Comparison of ENCODE assay signal across 19 cellular contexts in the genomic region with DNA sequence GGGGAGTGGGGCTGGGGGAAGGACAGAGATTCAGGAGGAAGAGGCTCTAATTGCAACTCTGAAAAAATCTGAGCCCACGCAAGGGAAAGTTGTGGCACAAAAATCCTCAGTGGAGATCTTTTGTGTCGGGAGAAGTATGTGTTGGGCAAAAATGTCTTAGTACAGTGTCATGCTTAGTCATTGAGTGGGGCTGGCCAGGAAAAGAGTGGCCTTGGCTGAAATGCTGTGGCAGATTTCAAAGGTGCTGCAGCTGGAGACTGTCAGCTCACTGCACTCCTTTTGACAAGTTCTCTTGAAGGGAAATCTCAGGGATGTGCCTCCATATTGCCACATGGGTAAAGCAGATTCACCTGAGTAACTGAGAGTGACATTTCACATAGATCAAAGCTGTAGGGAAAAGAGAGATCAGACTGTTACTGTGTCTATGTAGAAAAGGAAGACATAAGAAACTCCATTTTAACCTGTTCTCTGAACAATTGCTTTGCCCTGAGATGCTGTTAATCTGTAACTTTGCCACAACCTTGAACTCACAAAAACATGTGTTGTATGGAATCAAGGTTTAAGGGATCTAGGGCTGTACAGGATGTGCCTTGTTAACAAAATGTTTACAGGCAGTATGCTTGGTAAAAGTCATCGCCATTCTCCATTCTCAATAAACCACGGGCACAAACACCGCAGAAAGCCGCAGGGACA. TPM values are rescaled to one million over a fixed set of nuclear protein-coding genes. Genes with fewer than 3 reads are reported as not detected.
DNase-seq lines count a peak whose midpoint lies in the region; ATAC-seq and TF ChIP-seq lines count a peak whose summit lies in the region.
"Had no signal": no experiment of that assay in that cellular context is flagged by ENCODE, and none has a peak within 500 bp of the region (broad histone marks: within the 10 kb centered on the region; RNA-seq: fewer than 3 reads in every experiment).

No MANE protein-coding gene starts in this region.

- TF ChIP-seq CTCF in HFFc6 (IDR thresholded peaks at IDR 0.05), result no peak

- ATAC-seq in GM21423 (IDR thresholded peaks at IDR 0.05; ENCODE audit: unreplicated experiment), result no peak
- no peak for ATAC-seq in HG03135 (IDR thresholded peaks at IDR 0.05; ENCODE audit: unreplicated experiment)
- ATAC-seq: left lung; stimulated activated memory B cell treated with anti-CD40 and anti-IgM and Interleukin-4, amounts not matched to agents 10 μg/mL and 1 μg/mL and 100 μg/mL, for 72 hours had no signal

- H3K4me3 Mint-ChIP-seq in HFFc6, result peak overlapping the region; percentile 61
- H3K4me3 Mint-ChIP-seq: stimulated activated memory B cell treated with anti-CD40 and anti-IgM and Interleukin-4, amounts not matched to agents 10 μg/mL and 1 μg/mL and 100 μg/mL, for 72 hours had no signal

- no peaks in the 10 kb centered on the region for H3K27me3 Mint-ChIP-seq in HFFc6 (ENCODE audit: insufficient read depth)

- H3K36me3 Mint-ChIP-seq in HFFc6 (ENCODE audit: low read depth), result peaks cover 17% of the 10 kb centered on the region

- no peaks in the 10 kb centered on the region for H3K27me3 ChIP-seq in H7 (ENCODE audit: control insufficient read depth, insufficient read depth, low read length)
- H3K27me3 ChIP-seq: left lung, pancreas had no signal

- peaks cover 69% of the 10 kb centered on the region for H3K4me1 Mint-ChIP-seq in HFFc6 (ENCODE audit: low read depth)
- H3K4me1 Mint-ChIP-seq: stimulated activated memory B cell treated with anti-CD40 and anti-IgM and Interleukin-4, amounts not matched to agents 10 μg/mL and 1 μg/mL and 100 μg/mL, for 72 hours had no signal

- H3K9me3 Mint-ChIP-seq in HFFc6, result peaks cover 9% of the 10 kb centered on the region; the same call in 1 of the 2 replicates

- H3K27ac Mint-ChIP-seq in HFFc6, result peak overlapping the region; percentile 84
- H3K27ac Mint-ChIP-seq: stimulated activated memory B cell treated with anti-CD40 and anti-IgM and Interleukin-4, amounts not matched to agents 10 μg/mL and 1 μg/mL and 100 μg/mL, for 72 hours had no signal

- H3K36me3 ChIP-seq in H7 (replicated peaks; ENCODE audit: control insufficient read depth, insufficient read depth, low read length), result no peaks in the 10 kb centered on the region
- H3K36me3 ChIP-seq: left lung, pancreas had no signal

- peak; percentile 71 for DNase-seq in AG08395 (ENCODE audit: low spot score)
- DNase-seq in HFFc6, result peak; percentile 66
- peak; percentile 64 for DNase-seq in astrocyte of the hippocampus (ENCODE audit: low read depth, low spot score)
- DNase-seq in left kidney (ENCODE audit: low read depth, low spot score), result peak; percentile 61
- no peak for DNase-seq in H7
- no peak for DNase-seq in Ammon's horn (ENCODE audit: low spot score)
- DNase-seq: activated CD4-positive, alpha-beta T cell treated with anti-CD3 and anti-CD28 coated beads, Interleukin-2, amount 50 U/mL, for 4 hours; activated gamma-delta T cell; C1 segment of cervical spinal cord; foreskin melanocyte; left lung; NCI-H2081 treated with DMSO at 0.1 percent for 48 hours; NK-92 treated with Interleukin-12 subunit alpha and Interleukin-12 subunit beta, amount 100 ng/mL, for 24 hours; pancreas; T-helper 1 cell had no signal

- H3K4me3 ChIP-seq in H7 (ENCODE audit: insufficient read depth, low read depth, low read length), result no peak overlapping the region
- H3K4me3 ChIP-seq: coronary artery, left lung, pancreas had no signal

RNA-seq across cellular contexts. Expression of a gene that starts 36.0 kb away (rescaled TPM):
- 100 to 1,000 TPM; 190 to 339 (median 278) TPM for total RNA-seq in HFFc6 (2021; fragmentation: NEBNext Ultra II Directional; extraction: Animal tissue kit (Norgen Biotek cat#: 25700))
- 0.21 and 0.52 TPM in 2 replicates for total RNA-seq in H7 (2014; rRNA removed; shearing (Covaris generic))

RNA-seq across cellular contexts. Expression of a gene that starts 53.7 kb away (rescaled TPM):
- total RNA-seq in HFFc6 (2021; fragmentation: NEBNext Ultra II Directional; extraction: Animal tissue kit (Norgen Biotek cat#: 25700)), result under 1 TPM; 0.33 to 0.83 (median 0.54) TPM
- not detected in 2 replicates for total RNA-seq in H7 (2014; rRNA removed; shearing (Covaris generic))

Comparison
In these comparisons a context has a peak if more than half of its experiments do, and no peak if none do; other contexts are left out.
1. DNase-seq: peak in AG08395 (single experiment), HFFc6 (single experiment), astrocyte of the hippocampus (single experiment) and left kidney (single experiment); none in H7 (single experiment) and Ammon's horn (single experiment).
2. RNA of a gene that starts 36.0 kb away (total RNA-seq): 190 to 339 TPM in HFFc6; 0.21 to 0.52 TPM in H7; every median in the first group is over 100 times any median in the second.